1 cellular context compared by ENCODE assay signal in genomic region chr17:64505320-64506200, GRCh38.
TF ChIP-seq lines count a peak whose summit lies in the region.

No MANE protein-coding gene starts in this region.

TF ChIP-seq in SK-N-SH treated with all-trans-retinoic acid at 6 μM for 48 hours, 23 proteins besides CTCF, POLR2A, EP300 and RAD21 (continued from another document):
- no peak for TF ChIP-seq BACH2 (CRISPR knock-in tag; IDR thresholded peaks at IDR 0.05; ENCODE audit: borderline replicate concordance)
- no peak for TF ChIP-seq OSR1 (CRISPR knock-in tag; IDR thresholded peaks at IDR 0.05)
- 0 out of 2 replicates have a peak, but pooled peaks have one; percentile 77 for TF ChIP-seq ZNF565 (CRISPR knock-in tag; conservative IDR thresholded peaks at IDR 0.05; ENCODE audit: low read depth)
TF ChIP-seq in SK-N-SH treated with all-trans-retinoic acid at 6 μM for 48 hours: peak in this region for 15.
